Comparison of ENCODE assay signal across 9 cellular contexts in genomic region chr2:170324640-170325046, GRCh38.
A peak's percentile ranks its signal among the peaks of the same experiment; 100 is the strongest.
DNase-seq lines count a peak whose midpoint lies in the region; ATAC-seq and TF ChIP-seq lines count a peak whose summit lies in the region.
"Had no signal": no experiment of that assay in that cellular context is flagged by ENCODE, and none has a peak within 500 bp of the region (broad histone marks: within the 10 kb centered on the region; RNA-seq: fewer than 3 reads in every experiment).

No MANE protein-coding gene starts in this region.

- H3K27me3 ChIP-seq in HL-60 (ENCODE audit: insufficient read depth, poor library complexity, severe bottlenecking), result no peaks in the 10 kb centered on the region
- no peaks in the 10 kb centered on the region for H3K27me3 ChIP-seq in vagina

- H3K36me3 ChIP-seq in vagina, result no peaks in the 10 kb centered on the region

- no peak for TF ChIP-seq POLR2A in vagina (IDR thresholded peaks at IDR 0.05)

- H3K4me1 ChIP-seq in vagina, result no peaks in the 10 kb centered on the region

- H3K27ac ChIP-seq in HL-60 (replicated peaks) (no peak overlapping the region), vagina (no peak overlapping the region)

- ATAC-seq in HG03175 (IDR thresholded peaks at IDR 0.05; ENCODE audit: unreplicated experiment), result no peak
- ATAC-seq: T-helper 17 cell had no signal

- DNase-seq in DMS 273 treated with DMSO at 0.1 percent for 48 hours (lab: John Stamatoyannopoulos, UW) (peak; percentile 47), HL-60 (ENCODE audit: low read depth in 1 of 2, low spot score in 1 of 2) (peak in 1 of 2 experiments; percentile 36), NCI-H774 (lab: John Stamatoyannopoulos, UW) (peak; percentile 36), iPS DF 4.7 (ENCODE audit: extremely low read depth, low spot score) (peak; percentile 87), vagina (ENCODE audit: extremely low spot score in 2 of 2) (no peak)
- peak; percentile 14 for DNase-seq in activated naive CD4-positive, alpha-beta T cell treated with anti-CD3 and anti-CD28 coated beads, Interleukin-2, amount 50 U/mL, for 16 hours
- DNase-seq in stimulated activated CD4-positive, alpha-beta T cell treated with anti-CD3 and anti-CD28 coated beads, Interleukin-1b, Interleukin-23, amount 100 ng/mL, for 48 hours, result peak; percentile 23

- peaks cover 9% of the 10 kb centered on the region for H3K9me3 ChIP-seq in vagina

- H3K4me3 ChIP-seq in HL-60 (replicated peaks; ENCODE audit: insufficient read depth, low read length) (no peak overlapping the region), vagina (no peak overlapping the region)

- intact Hi-C loops in vagina (cut with DNase I), result no loop called here

- peak; percentile 56 for TF ChIP-seq CTCF in HL-60 (IDR thresholded peaks at IDR 0.05; ENCODE audit: insufficient read depth, low read length)
- TF ChIP-seq CTCF in vagina (IDR thresholded peaks at IDR 0.05), result peak in 1 of 3 experiments; percentile 4

Comparison
In these comparisons a context has a peak if more than half of its experiments do, and no peak if none do; other contexts are left out.
1. DNase-seq: peak in DMS 273 treated with DMSO at 0.1 percent for 48 hours (single experiment), NCI-H774 (single experiment), activated naive CD4-positive, alpha-beta T cell treated with anti-CD3 and anti-CD28 coated beads, Interleukin-2, amount 50 U/mL, for 16 hours (single experiment), iPS DF 4.7 (single experiment) and stimulated activated CD4-positive, alpha-beta T cell treated with anti-CD3 and anti-CD28 coated beads, Interleukin-1b, Interleukin-23, amount 100 ng/mL, for 48 hours (single experiment); none in vagina (0 of 2).